In the genomic region with DNA sequence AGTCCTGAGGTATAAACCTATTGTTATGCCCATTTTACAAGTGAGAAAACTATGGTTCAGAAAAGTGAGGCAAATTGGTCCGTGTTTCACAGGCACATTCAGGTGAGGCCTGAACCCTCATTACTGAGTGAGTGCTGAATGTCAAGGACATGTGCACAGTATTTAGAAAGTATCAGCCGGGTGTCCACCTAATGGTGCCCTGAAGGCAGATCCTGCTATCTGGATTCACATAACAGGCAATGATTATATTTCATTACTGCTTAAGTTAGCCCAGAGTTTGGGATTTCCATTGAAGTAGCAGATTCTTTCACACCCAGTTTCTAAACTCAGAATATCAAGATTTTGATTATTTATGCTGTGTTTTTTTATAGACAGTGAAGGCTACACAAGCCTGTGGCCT, we compare ENCODE assay signal across 17 cellular contexts.
DNase-seq lines count a peak whose midpoint lies in the region; ATAC-seq and TF ChIP-seq lines count a peak whose summit lies in the region.
"Had no signal": no experiment of that assay in that cellular context is flagged by ENCODE, and none has a peak within 500 bp of the region (broad histone marks: within the 10 kb centered on the region; RNA-seq: fewer than 3 reads in every experiment).

No MANE protein-coding gene starts in this region.

- peaks cover 89% of the 10 kb centered on the region for H3K27me3 Mint-ChIP-seq in activated T-cell treated with anti-CD3 and anti-CD28 coated beads, Interleukin-2, amount 50 U/mL, for 24 hours

- no peak overlapping the region for H3K23ac ChIP-seq in trophoblast cell (ENCODE audit: low read length)

- peaks cover 92% of the 10 kb centered on the region for H3K4me1 ChIP-seq in cardiac muscle cell (ENCODE audit: low read depth)
- H3K4me1 ChIP-seq in left ventricle myocardium inferior, result peaks cover 82% of the 10 kb centered on the region
- H3K4me1 ChIP-seq in gastroesophageal sphincter, result peaks cover 30 to 98% (median 46%) of the 10 kb centered on the region in 3 donors
- peaks cover 40 to 52% of the 10 kb centered on the region in 2 experiments for H3K4me1 ChIP-seq in trophoblast cell (ENCODE audit: control insufficient read depth in 1 of 2, insufficient read depth in 2 of 2, low read length in 2 of 2)
- H3K4me1 ChIP-seq in uterus, result peaks cover 14 to 18% of the 10 kb centered on the region in 2 donors

- no peak overlapping the region for H2BK12ac ChIP-seq in trophoblast cell (ENCODE audit: low read length)

- no peak overlapping the region for H3K14ac ChIP-seq in trophoblast cell (ENCODE audit: low read length)

- no peak for DNase-seq in cardiac muscle cell (ENCODE audit: low read depth in 1 of 2, low spot score in 1 of 2)
- DNase-seq in left ventricle myocardium inferior, result no peak
- peak; percentile 41 to 52 for DNase-seq in trophoblast cell
- no peak for DNase-seq in uterus
- no peak for DNase-seq in NCI-H524 treated with DMSO at 0.1 percent for 48 hours (lab: John Stamatoyannopoulos, UW)
- no peak for DNase-seq in activated T-cell treated with anti-CD3 and anti-CD28 coated beads, Interleukin-2, amount 50 U/mL, for 1 hour
- no peak for DNase-seq in activated T-cell treated with anti-CD3 and anti-CD28 coated beads, Interleukin-2, amount 50 U/mL, for 24 hours
- DNase-seq: 8988T; Kasumi-1; kidney glomerular epithelial cell; stimulated activated CD4-positive, alpha-beta T cell treated with anti-CD3 and anti-CD28 coated beads, Interleukin-2, amount 100 ng/mL, for 24 hours; T-helper 9 cell had no signal

- H3K4me2 ChIP-seq in trophoblast cell (ENCODE audit: low read length), result no peak overlapping the region

- no peak overlapping the region for H4K8ac ChIP-seq in trophoblast cell (ENCODE audit: low read depth, low read length)

- H3K27me3 ChIP-seq in cardiac muscle cell, result no peaks in the 10 kb centered on the region
- H3K27me3 ChIP-seq in left ventricle myocardium inferior (ENCODE audit: low read depth), result no peaks in the 10 kb centered on the region
- H3K27me3 ChIP-seq in gastroesophageal sphincter, result no peaks in the 10 kb centered on the region
- H3K27me3 ChIP-seq in trophoblast cell (ENCODE audit: insufficient read depth, low read length), result no peaks in the 10 kb centered on the region
- H3K27me3 ChIP-seq in uterus, result no peaks in the 10 kb centered on the region
- H3K27me3 ChIP-seq: SJSA1 had no signal

- no peaks in the 10 kb centered on the region for H3K9me3 Mint-ChIP-seq in activated T-cell treated with anti-CD3 and anti-CD28 coated beads, Interleukin-2, amount 50 U/mL, for 24 hours
- H3K9me3 Mint-ChIP-seq: activated T-helper 1 cell treated with anti-CD3 and anti-CD28 coated beads, Interleukin-12 subunit alpha, Interleukin-12 subunit beta, Interleukin-2, Interleukin-4 antibody, amounts not matched to agents 30 ng/mL and 10 ng/mL and 1 ng/mL, durations not matched to agents 14 hours and 24 hours and 36 hours had no signal

- H3K4me3 Mint-ChIP-seq in activated T-cell treated with anti-CD3 and anti-CD28 coated beads, Interleukin-2, amount 50 U/mL, for 24 hours, result no peak overlapping the region
- H3K4me3 Mint-ChIP-seq: activated T-helper 1 cell treated with anti-CD3 and anti-CD28 coated beads, Interleukin-12 subunit alpha, Interleukin-12 subunit beta, Interleukin-2, Interleukin-4 antibody, amounts not matched to agents 30 ng/mL and 10 ng/mL and 1 ng/mL, durations not matched to agents 14 hours and 24 hours and 36 hours had no signal

- intact Hi-C loops in left ventricle myocardium inferior (cut with micrococcal nuclease), result no loop called here
- intact Hi-C loops in uterus (cut with DNase I; ENCODE audit: low total_unique reads), result no loop called here

- TF ChIP-seq CTCF in cardiac muscle cell (IDR thresholded peaks at IDR 0.05; ENCODE audit: low read depth, low read length) (no peak), left ventricle myocardium inferior (IDR thresholded peaks at IDR 0.05; ENCODE audit: borderline replicate concordance) (no peak), gastroesophageal sphincter (IDR thresholded peaks at IDR 0.05) (no peak), uterus (IDR thresholded peaks at IDR 0.05) (no peak)

- H3K9ac ChIP-seq in trophoblast cell (ENCODE audit: low read length), result no peak overlapping the region
- H3K9ac ChIP-seq: BLaER1 had no signal

- no peak overlapping the region for H4K91ac ChIP-seq in trophoblast cell (ENCODE audit: low read depth, low read length)

- H3K36me3 Mint-ChIP-seq in activated T-cell treated with anti-CD3 and anti-CD28 coated beads, Interleukin-2, amount 50 U/mL, for 24 hours (ENCODE audit: low read depth), result no peaks in the 10 kb centered on the region

- H3K27ac Mint-ChIP-seq in activated T-cell treated with anti-CD3 and anti-CD28 coated beads, Interleukin-2, amount 50 U/mL, for 24 hours, result no peak overlapping the region
- H3K27ac Mint-ChIP-seq: activated T-helper 1 cell treated with anti-CD3 and anti-CD28 coated beads, Interleukin-12 subunit alpha, Interleukin-12 subunit beta, Interleukin-2, Interleukin-4 antibody, amounts not matched to agents 30 ng/mL and 10 ng/mL and 1 ng/mL, durations not matched to agents 14 hours and 24 hours and 36 hours had no signal

- no peak overlapping the region for H2BK120ac ChIP-seq in trophoblast cell (ENCODE audit: insufficient read depth, low read length, poor library complexity)

- TF ChIP-seq POLR2A in gastroesophageal sphincter (IDR thresholded peaks at IDR 0.05) (no peak), uterus (IDR thresholded peaks at IDR 0.05) (no peak)

- H3K79me1 ChIP-seq in trophoblast cell (ENCODE audit: low read length), result peaks cover 6% of the 10 kb centered on the region

- ATAC-seq in gastroesophageal sphincter, result no peak
- ATAC-seq: activated CD4-positive, CD25-positive, alpha-beta regulatory T cell treated with anti-CD3 and anti-CD28 coated beads, Interleukin-2, amount 50 U/mL, for 24 hours had no signal

- H3K4me3 ChIP-seq in cardiac muscle cell, result no peak overlapping the region
- H3K4me3 ChIP-seq in left ventricle myocardium inferior, result no peak overlapping the region
- no peak overlapping the region for H3K4me3 ChIP-seq in gastroesophageal sphincter
- H3K4me3 ChIP-seq in trophoblast cell (ENCODE audit: low read depth, low read length), result no peak overlapping the region
- no peak overlapping the region for H3K4me3 ChIP-seq in uterus
- H3K4me3 ChIP-seq: BLaER1, SJSA1 had no signal

- peaks cover 2% of the 10 kb centered on the region for H3K79me2 ChIP-seq in trophoblast cell (ENCODE audit: control insufficient read depth, insufficient read depth, low read length, poor library complexity)

- 31 to 55% methylated on average over 2 of the region's 2 CpGs for WGBS in gastroesophageal sphincter (ENCODE audit: low coverage in 1 of 2), 2 donors
- no CpG with 5 or more reads among the region's 2 CpGs for WGBS in trophoblast cell (ENCODE audit: extremely low coverage, insufficient coverage, insufficient read length)

- no peak overlapping the region for H2BK5ac ChIP-seq in trophoblast cell (ENCODE audit: low read depth, low read length, poor library complexity)

- H2AFZ ChIP-seq in trophoblast cell (ENCODE audit: insufficient read depth, low read length, poor library complexity), result no peak overlapping the region

- H4K12ac ChIP-seq in trophoblast cell (ENCODE audit: low read depth, low read length), result no peak overlapping the region

- no peak for TF ChIP-seq EP300 in gastroesophageal sphincter (IDR thresholded peaks at IDR 0.05)

- H3K27ac ChIP-seq in cardiac muscle cell (peak overlapping the region; percentile 87), left ventricle myocardium inferior (replicated peaks) (no peak overlapping the region), gastroesophageal sphincter (peak overlapping the region; percentile 78 to 85 (median 82)), trophoblast cell (ENCODE audit: low read depth, low read length) (peak overlapping the region; percentile 48), uterus (peak overlapping the region; percentile 72 to 79)
- H3K27ac ChIP-seq: BLaER1, SJSA1 had no signal

- peaks cover 12% of the 10 kb centered on the region for H3K4me1 Mint-ChIP-seq in activated T-cell treated with anti-CD3 and anti-CD28 coated beads, Interleukin-2, amount 50 U/mL, for 24 hours (ENCODE audit: low read depth)

- no peaks in the 10 kb centered on the region for H3K9me3 ChIP-seq in cardiac muscle cell (ENCODE audit: low read depth)
- H3K9me3 ChIP-seq in left ventricle myocardium inferior (replicated peaks), result no peaks in the 10 kb centered on the region
- H3K9me3 ChIP-seq in gastroesophageal sphincter, result no peaks in the 10 kb centered on the region
- no peaks in the 10 kb centered on the region for H3K9me3 ChIP-seq in trophoblast cell (ENCODE audit: insufficient read depth, low read depth, low read length)
- no peaks in the 10 kb centered on the region for H3K9me3 ChIP-seq in uterus
- H3K9me3 ChIP-seq: BLaER1, SJSA1 had no signal

- no peak overlapping the region for H2AK5ac ChIP-seq in trophoblast cell (ENCODE audit: low read length)

- no peak overlapping the region for H3K4ac ChIP-seq in trophoblast cell (ENCODE audit: low read depth, low read length)

- H3K36me3 ChIP-seq in cardiac muscle cell (no peaks in the 10 kb centered on the region), left ventricle myocardium inferior (no peaks in the 10 kb centered on the region), gastroesophageal sphincter (no peaks in the 10 kb centered on the region), trophoblast cell (ENCODE audit: control insufficient read depth in 1 of 2, insufficient read depth in 2 of 2, low read length in 2 of 2) (peaks cover 4% of the 10 kb centered on the region in 2 experiments), uterus (no peaks in the 10 kb centered on the region)
- H3K36me3 ChIP-seq: BLaER1, SJSA1 had no signal

- H3K18ac ChIP-seq in trophoblast cell (ENCODE audit: low read length), result no peak overlapping the region

Comparison
In these comparisons a context has a peak if more than half of its experiments do, and no peak if none do; other contexts are left out.
1. DNase-seq: peak in trophoblast cell (2 of 2); none in cardiac muscle cell (0 of 2), left ventricle myocardium inferior (single experiment), uterus (0 of 2), NCI-H524 treated with DMSO at 0.1 percent for 48 hours (single experiment), activated T-cell treated with anti-CD3 and anti-CD28 coated beads, Interleukin-2, amount 50 U/mL, for 1 hour (single experiment) and activated T-cell treated with anti-CD3 and anti-CD28 coated beads, Interleukin-2, amount 50 U/mL, for 24 hours (single experiment).